ENCODE assay signal across 1 cellular context in the genomic region with DNA sequence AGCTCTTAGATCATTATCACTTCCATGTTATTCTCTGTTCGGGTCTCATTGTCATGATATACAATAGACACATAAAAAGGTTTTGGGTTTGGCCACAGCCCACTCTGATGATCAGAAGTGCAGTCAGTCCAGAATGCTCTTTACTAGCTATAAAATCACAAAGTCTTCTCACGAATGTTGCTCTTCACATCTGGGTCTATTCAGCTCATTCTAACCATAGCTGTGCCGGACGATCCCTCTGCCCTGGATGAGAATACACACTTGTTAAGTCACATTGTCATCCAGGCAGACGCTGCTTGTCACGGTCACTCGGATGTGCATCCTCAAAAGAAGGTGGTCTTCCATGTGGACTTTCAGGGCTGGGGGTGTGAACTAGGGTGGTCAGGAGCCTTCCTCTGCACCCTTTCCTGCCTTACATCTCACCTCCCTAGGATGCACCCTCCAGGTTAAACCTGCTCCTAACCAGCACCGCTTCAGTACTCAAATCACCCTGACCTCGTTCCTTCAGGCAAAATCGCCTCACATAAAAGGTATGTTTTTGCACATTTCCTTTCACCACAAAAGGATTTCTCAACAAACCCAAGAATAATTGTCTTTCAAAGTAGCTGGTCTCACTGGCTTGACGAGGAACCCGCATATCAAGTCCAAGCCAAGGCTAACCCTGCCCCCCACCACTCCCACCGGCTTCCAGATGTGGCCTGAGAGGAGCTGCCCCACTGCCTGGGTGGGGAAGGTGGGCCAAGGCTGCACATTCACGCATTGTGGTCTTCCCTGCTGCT.
TF ChIP-seq lines count a peak whose summit lies in the region.

No MANE protein-coding gene starts in this region.

TF ChIP-seq in WTC11, 78 proteins besides CTCF, POLR2A, EP300 and RAD21 (continued from another document):
- TF ChIP-seq, protein P1, sequence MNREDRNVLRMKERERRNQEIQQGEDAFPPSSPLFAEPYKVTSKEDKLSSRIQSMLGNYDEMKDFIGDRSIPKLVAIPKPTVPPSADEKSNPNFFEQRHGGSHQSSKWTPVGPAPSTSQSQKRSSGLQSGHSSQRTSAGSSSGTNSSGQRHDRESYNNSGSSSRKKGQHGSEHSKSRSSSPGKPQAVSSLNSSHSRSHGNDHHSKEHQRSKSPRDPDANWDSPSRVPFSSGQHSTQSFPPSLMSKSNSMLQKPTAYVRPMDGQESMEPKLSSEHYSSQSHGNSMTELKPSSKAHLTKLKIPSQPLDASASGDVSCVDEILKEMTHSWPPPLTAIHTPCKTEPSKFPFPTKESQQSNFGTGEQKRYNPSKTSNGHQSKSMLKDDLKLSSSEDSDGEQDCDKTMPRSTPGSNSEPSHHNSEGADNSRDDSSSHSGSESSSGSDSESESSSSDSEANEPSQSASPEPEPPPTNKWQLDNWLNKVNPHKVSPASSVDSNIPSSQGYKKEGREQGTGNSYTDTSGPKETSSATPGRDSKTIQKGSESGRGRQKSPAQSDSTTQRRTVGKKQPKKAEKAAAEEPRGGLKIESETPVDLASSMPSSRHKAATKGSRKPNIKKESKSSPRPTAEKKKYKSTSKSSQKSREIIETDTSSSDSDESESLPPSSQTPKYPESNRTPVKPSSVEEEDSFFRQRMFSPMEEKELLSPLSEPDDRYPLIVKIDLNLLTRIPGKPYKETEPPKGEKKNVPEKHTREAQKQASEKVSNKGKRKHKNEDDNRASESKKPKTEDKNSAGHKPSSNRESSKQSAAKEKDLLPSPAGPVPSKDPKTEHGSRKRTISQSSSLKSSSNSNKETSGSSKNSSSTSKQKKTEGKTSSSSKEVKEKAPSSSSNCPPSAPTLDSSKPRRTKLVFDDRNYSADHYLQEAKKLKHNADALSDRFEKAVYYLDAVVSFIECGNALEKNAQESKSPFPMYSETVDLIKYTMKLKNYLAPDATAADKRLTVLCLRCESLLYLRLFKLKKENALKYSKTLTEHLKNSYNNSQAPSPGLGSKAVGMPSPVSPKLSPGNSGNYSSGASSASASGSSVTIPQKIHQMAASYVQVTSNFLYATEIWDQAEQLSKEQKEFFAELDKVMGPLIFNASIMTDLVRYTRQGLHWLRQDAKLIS (CRISPR knock-in tag; IDR thresholded peaks at IDR 0.05; ENCODE audit: borderline replicate concordance): no peak
- TF ChIP-seq CBFB (CRISPR knock-in tag; IDR thresholded peaks at IDR 0.05; ENCODE audit: low read depth) (no peak), TEAD1 (CRISPR knock-in tag; IDR thresholded peaks at IDR 0.05) (no peak), SOX15 (CRISPR knock-in tag; IDR thresholded peaks at IDR 0.05) (no peak), GTF2I (CRISPR knock-in tag; conservative IDR thresholded peaks at IDR 0.05) (no peak), ELF4 (CRISPR knock-in tag; IDR thresholded peaks at IDR 0.05; ENCODE audit: low read depth) (no peak)
